ENCODE assay signal across 21 cellular contexts in genomic region chr10:51881213-51881612, GRCh38.
"Had no signal": no experiment of that assay in that cellular context is flagged by ENCODE, and none has a peak within 500 bp of the region (broad histone marks: within the 10 kb centered on the region; RNA-seq: fewer than 3 reads in every experiment).

No MANE protein-coding gene starts in this region.

- H3K36me3 ChIP-seq: lower lobe of right lung, prostate gland, right atrium auricular region, suprapubic skin, thyroid gland had no signal

- ATAC-seq: left ventricle myocardium superior; lower lobe of right lung; naive thymus-derived CD8-positive, alpha-beta T cell; sciatic nerve; stimulated activated naive CD8-positive, alpha-beta T cell treated with anti-CD3 and anti-CD28 coated beads, Interleukin-15, amount 100 ng/mL, for 72 hours had no signal

- H3K9me3 ChIP-seq: lower lobe of right lung, prostate gland, thyroid gland had no signal

- H3K4me3 ChIP-seq: dorsolateral prefrontal cortex, lower lobe of right lung, prostate gland, right atrium auricular region, smooth muscle cell, suprapubic skin, thyroid gland had no signal

- H3K4me1 ChIP-seq: prostate gland, thyroid gland had no signal

- H3K27ac ChIP-seq: dorsolateral prefrontal cortex, lower lobe of right lung, prostate gland, right atrium auricular region, suprapubic skin, thyroid gland had no signal

- H3K4me2 ChIP-seq: smooth muscle cell had no signal

- DNase-seq: dorsolateral prefrontal cortex; effector CD4-positive, alpha-beta T cell; head of caudate nucleus; left ventricle myocardium superior; lower lobe of right lung; naive thymus-derived CD8-positive, alpha-beta T cell; nephron progenitor cell; nucleus accumbens; stimulated activated CD4-positive, alpha-beta T cell treated with anti-CD3 and anti-CD28 coated beads, Interleukin-12 subunit alpha, Interleukin-12 subunit beta, amount 100 ng/mL, for 4 hours; stimulated activated CD4-positive, alpha-beta T cell treated with anti-CD3 and anti-CD28 coated beads, Interleukin-1b, Interleukin-23, amount 100 ng/mL, for 48 hours; stimulated activated CD4-positive, alpha-beta T cell treated with anti-CD3 and anti-CD28 coated beads, Interleukin-4, amount 100 ng/mL, for 1 hour; stimulated activated CD8-positive, alpha-beta memory T cell treated with anti-CD3 and anti-CD28 coated beads, Interleukin-4, amount 100 ng/mL, for 48 hours; stimulated activated naive CD4-positive, alpha-beta T cell; stimulated activated naive CD8-positive, alpha-beta T cell treated with anti-CD3 and anti-CD28 coated beads, Interleukin-15, amount 100 ng/mL, for 72 hours; thyroid gland; trophoblast cell had no signal

- H3K27me3 ChIP-seq: dorsolateral prefrontal cortex, right atrium auricular region, suprapubic skin, thyroid gland had no signal
